In genomic region chr1:112717263-112717662, GRCh38 we compare ENCODE assay signal across 31 cellular contexts. TPM values are rescaled to one million over a fixed set of nuclear protein-coding genes. Genes with fewer than 3 reads are reported as not detected.
DNase-seq lines count a peak whose midpoint lies in the region; ATAC-seq and TF ChIP-seq lines count a peak whose summit lies in the region.
"Had no signal": no experiment of that assay in that cellular context is flagged by ENCODE, and none has a peak within 500 bp of the region (broad histone marks: within the 10 kb centered on the region; RNA-seq: fewer than 3 reads in every experiment).

No MANE protein-coding gene starts in this region.

- no peak overlapping the region for H3K4me3 Mint-ChIP-seq in stimulated activated naive CD8-positive, alpha-beta T cell treated with anti-CD3 and anti-CD28 coated beads, Interleukin-15, Interleukin-2, amounts not matched to agents 100 ng/mL and 50 ng/mL, for 24 hours
- no peak overlapping the region for H3K4me3 Mint-ChIP-seq in stimulated activated naive CD8-positive, alpha-beta T cell treated with anti-CD3 and anti-CD28 coated beads, Interleukin-15, amount 100 ng/mL, for 72 hours
- no peak overlapping the region for H3K4me3 Mint-ChIP-seq in endodermal cell
- no peak overlapping the region for H3K4me3 Mint-ChIP-seq in stimulated activated naive B cell treated with anti-CD40 and anti-IgM and Interleukin-4, amounts not matched to agents 10 μg/mL and 1 μg/mL and 100 μg/mL, for 72 hours
- H3K4me3 Mint-ChIP-seq in activated naive CD4-positive, alpha-beta T cell treated with anti-CD3 and anti-CD28 coated beads, Interleukin-2, amount 10 ng/mL, durations not matched to agents 7 days and 5 days = no peak overlapping the region
- H3K4me3 Mint-ChIP-seq: CD8-positive, alpha-beta T cell had no signal

- no peak for DNase-seq in stimulated activated naive CD8-positive, alpha-beta T cell treated with anti-CD3 and anti-CD28 coated beads, Interleukin-15, amount 100 ng/mL, for 72 hours
- DNase-seq in NT2/D1 (ENCODE audit: low read depth, low spot score) = no peak
- peak; percentile 48 for DNase-seq in endodermal cell
- no peak for DNase-seq in stimulated activated naive B cell treated with anti-CD40 and anti-IgM and Interleukin-4, amounts not matched to agents 10 μg/mL and 1 μg/mL and 100 μg/mL, for 72 hours
- no peak for DNase-seq in GM10266 (ENCODE audit: extremely low spot score)
- DNase-seq in activated naive CD4-positive, alpha-beta T cell treated with anti-CD3 and anti-CD28 coated beads, Interleukin-2, amount 10 ng/mL, durations not matched to agents 7 days and 5 days = no peak
- DNase-seq: Caco-2; CD8-positive, alpha-beta T cell; DMS 273 treated with DMSO at 0.1 percent for 48 hours; DMS79; EL; GF-D8; GOT3; HCEC 1CT; IMR-90; KG1; NCI-H1048; NCI-H1417 treated with DMSO at 0.1 percent for 48 hours; NCI-H187; NCI-H2081 treated with DMSO at 0.1 percent for 48 hours; NCI-H2171; NCI-H345; NCI-H510A treated with DMSO at 0.1 percent for 48 hours; PC-9; SJCRH30 had no signal

- H3K36me3 ChIP-seq in NT2/D1 (ENCODE audit: insufficient read depth, insufficient read length, low read length) (no peaks in the 10 kb centered on the region), endodermal cell (ENCODE audit: control insufficient read depth, insufficient read depth, low read length) (no peaks in the 10 kb centered on the region)
- H3K36me3 ChIP-seq: SJCRH30 had no signal

- H3K27ac Mint-ChIP-seq in stimulated activated naive CD8-positive, alpha-beta T cell treated with anti-CD3 and anti-CD28 coated beads, Interleukin-15, Interleukin-2, amounts not matched to agents 100 ng/mL and 50 ng/mL, for 24 hours = peak overlapping the region; percentile 23
- H3K27ac Mint-ChIP-seq in stimulated activated naive CD8-positive, alpha-beta T cell treated with anti-CD3 and anti-CD28 coated beads, Interleukin-15, amount 100 ng/mL, for 72 hours = no peak overlapping the region
- H3K27ac Mint-ChIP-seq in endodermal cell = no peak overlapping the region
- H3K27ac Mint-ChIP-seq in stimulated activated naive B cell treated with anti-CD40 and anti-IgM and Interleukin-4, amounts not matched to agents 10 μg/mL and 1 μg/mL and 100 μg/mL, for 72 hours = peak overlapping the region; percentile 14
- no peak overlapping the region for H3K27ac Mint-ChIP-seq in activated naive CD4-positive, alpha-beta T cell treated with anti-CD3 and anti-CD28 coated beads, Interleukin-2, amount 10 ng/mL, durations not matched to agents 7 days and 5 days
- H3K27ac Mint-ChIP-seq: CD8-positive, alpha-beta T cell had no signal

- H3K4me1 ChIP-seq in NT2/D1 (ENCODE audit: insufficient read depth, insufficient read length) (peaks cover 28% of the 10 kb centered on the region), endodermal cell (ENCODE audit: control insufficient read depth, insufficient read depth, low read length) (peaks cover 5% of the 10 kb centered on the region)

- CTCF ChIA-PET in activated naive CD4-positive, alpha-beta T cell treated with anti-CD3 and anti-CD28 coated beads, Interleukin-2, amount 10 ng/mL, durations not matched to agents 7 days and 5 days (lab: Charles Lee) = interaction anchor here (0.7 to 10.6 kb wide), 17 partner anchors 9 to 964 kb away, joined by 3 to 224 read pairs (median 3); partner anchors contain the start of genes LRIG2, MOV10 and RHOC

- H3K9me3 Mint-ChIP-seq in stimulated activated naive CD8-positive, alpha-beta T cell treated with anti-CD3 and anti-CD28 coated beads, Interleukin-15, Interleukin-2, amounts not matched to agents 100 ng/mL and 50 ng/mL, for 24 hours = no peaks in the 10 kb centered on the region
- no peaks in the 10 kb centered on the region for H3K9me3 Mint-ChIP-seq in stimulated activated naive CD8-positive, alpha-beta T cell treated with anti-CD3 and anti-CD28 coated beads, Interleukin-15, amount 100 ng/mL, for 72 hours
- no peaks in the 10 kb centered on the region for H3K9me3 Mint-ChIP-seq in endodermal cell
- no peaks in the 10 kb centered on the region for H3K9me3 Mint-ChIP-seq in stimulated activated naive B cell treated with anti-CD40 and anti-IgM and Interleukin-4, amounts not matched to agents 10 μg/mL and 1 μg/mL and 100 μg/mL, for 72 hours
- no peaks in the 10 kb centered on the region for H3K9me3 Mint-ChIP-seq in activated naive CD4-positive, alpha-beta T cell treated with anti-CD3 and anti-CD28 coated beads, Interleukin-2, amount 10 ng/mL, durations not matched to agents 7 days and 5 days
- H3K9me3 Mint-ChIP-seq: CD8-positive, alpha-beta T cell had no signal

- H3K27me3 ChIP-seq in NT2/D1 (ENCODE audit: insufficient read depth, insufficient read length) = peaks cover 71% of the 10 kb centered on the region
- H3K27me3 ChIP-seq in endodermal cell (ENCODE audit: control insufficient read depth, insufficient read depth, low read length, poor library complexity, severe bottlenecking) = peaks cover 56% of the 10 kb centered on the region
- H3K27me3 ChIP-seq: SJCRH30 had no signal

- H3K9ac ChIP-seq in NT2/D1 (ENCODE audit: insufficient read length, low read depth) (peak overlapping the region; percentile 33), endodermal cell (ENCODE audit: extremely low read depth, low read length, poor library complexity, severe bottlenecking) (no peak overlapping the region)

- WGBS in endodermal cell (ENCODE audit: insufficient coverage in 1 of 2, insufficient read length in 1 of 2), 2 experiments = 100% methylated on average over 1 of the region's 1 CpG; no CpG with 5 or more reads in 1 of the 2 experiments

- no peak for ATAC-seq in stimulated activated naive CD8-positive, alpha-beta T cell treated with anti-CD3 and anti-CD28 coated beads, Interleukin-15, amount 100 ng/mL, for 72 hours
- no peak for ATAC-seq in stimulated activated naive B cell treated with anti-CD40 and anti-IgM and Interleukin-4, amounts not matched to agents 10 μg/mL and 1 μg/mL and 100 μg/mL, for 72 hours (replicated peaks)
- ATAC-seq in GM19324 (IDR thresholded peaks at IDR 0.05; ENCODE audit: low FRiP score, unreplicated experiment) = no peak
- ATAC-seq: A549; CD8-positive, alpha-beta T cell; Right ventricle myocardium inferior; SK-N-SH treated with all-trans-retinoic acid at 6 μM for 48 hours had no signal

- H3K9me3 ChIP-seq in NT2/D1 (ENCODE audit: insufficient read depth, low read length) (no peaks in the 10 kb centered on the region), endodermal cell (ENCODE audit: control insufficient read depth, low read length) (no peaks in the 10 kb centered on the region)
- H3K9me3 ChIP-seq: A549, Caco-2, SJCRH30 had no signal

- H3K4me3 ChIP-seq in NT2/D1 (ENCODE audit: insufficient read length, low read depth) (no peak overlapping the region), endodermal cell (ENCODE audit: low read length) (no peak overlapping the region)
- H3K4me3 ChIP-seq: A549, PC-9, SJCRH30 had no signal

- peaks cover 38% of the 10 kb centered on the region for H3K4me1 Mint-ChIP-seq in stimulated activated naive CD8-positive, alpha-beta T cell treated with anti-CD3 and anti-CD28 coated beads, Interleukin-15, Interleukin-2, amounts not matched to agents 100 ng/mL and 50 ng/mL, for 24 hours (ENCODE audit: low read depth)
- peaks cover 55% of the 10 kb centered on the region for H3K4me1 Mint-ChIP-seq in stimulated activated naive CD8-positive, alpha-beta T cell treated with anti-CD3 and anti-CD28 coated beads, Interleukin-15, amount 100 ng/mL, for 72 hours
- peaks cover 45% of the 10 kb centered on the region for H3K4me1 Mint-ChIP-seq in endodermal cell
- peaks cover 43 to 57% of the 10 kb centered on the region in 2 donors for H3K4me1 Mint-ChIP-seq in stimulated activated naive B cell treated with anti-CD40 and anti-IgM and Interleukin-4, amounts not matched to agents 10 μg/mL and 1 μg/mL and 100 μg/mL, for 72 hours
- peaks cover 27% of the 10 kb centered on the region for H3K4me1 Mint-ChIP-seq in activated naive CD4-positive, alpha-beta T cell treated with anti-CD3 and anti-CD28 coated beads, Interleukin-2, amount 10 ng/mL, durations not matched to agents 7 days and 5 days

- no peaks in the 10 kb centered on the region for H3K36me3 Mint-ChIP-seq in stimulated activated naive CD8-positive, alpha-beta T cell treated with anti-CD3 and anti-CD28 coated beads, Interleukin-15, Interleukin-2, amounts not matched to agents 100 ng/mL and 50 ng/mL, for 24 hours (ENCODE audit: low read depth)
- H3K36me3 Mint-ChIP-seq in endodermal cell (ENCODE audit: low read depth) = no peaks in the 10 kb centered on the region
- H3K36me3 Mint-ChIP-seq in stimulated activated naive B cell treated with anti-CD40 and anti-IgM and Interleukin-4, amounts not matched to agents 10 μg/mL and 1 μg/mL and 100 μg/mL, for 72 hours = no peaks in the 10 kb centered on the region
- H3K36me3 Mint-ChIP-seq in activated naive CD4-positive, alpha-beta T cell treated with anti-CD3 and anti-CD28 coated beads, Interleukin-2, amount 10 ng/mL, durations not matched to agents 7 days and 5 days = no peaks in the 10 kb centered on the region
- H3K36me3 Mint-ChIP-seq: CD8-positive, alpha-beta T cell had no signal

- TF ChIP-seq CTCF in endodermal cell (conservative IDR thresholded peaks at IDR 0.05) = no peak
- TF ChIP-seq CTCF in GM10266 (IDR thresholded peaks at IDR 0.05; ENCODE audit: control insufficient read depth, insufficient read depth, low read depth, missing control alignments) = no peak

- peaks cover 31% of the 10 kb centered on the region for H3K27me3 Mint-ChIP-seq in stimulated activated naive CD8-positive, alpha-beta T cell treated with anti-CD3 and anti-CD28 coated beads, Interleukin-15, Interleukin-2, amounts not matched to agents 100 ng/mL and 50 ng/mL, for 24 hours
- H3K27me3 Mint-ChIP-seq in stimulated activated naive CD8-positive, alpha-beta T cell treated with anti-CD3 and anti-CD28 coated beads, Interleukin-15, amount 100 ng/mL, for 72 hours = peaks cover 68% of the 10 kb centered on the region
- peaks cover 74% of the 10 kb centered on the region for H3K27me3 Mint-ChIP-seq in endodermal cell (ENCODE audit: insufficient read depth)
- peaks cover 27 to 34% of the 10 kb centered on the region in 2 donors for H3K27me3 Mint-ChIP-seq in stimulated activated naive B cell treated with anti-CD40 and anti-IgM and Interleukin-4, amounts not matched to agents 10 μg/mL and 1 μg/mL and 100 μg/mL, for 72 hours
- H3K27me3 Mint-ChIP-seq in activated naive CD4-positive, alpha-beta T cell treated with anti-CD3 and anti-CD28 coated beads, Interleukin-2, amount 10 ng/mL, durations not matched to agents 7 days and 5 days = peaks cover 78% of the 10 kb centered on the region

- H3K27ac ChIP-seq in endodermal cell (ENCODE audit: low read depth, low read length) = no peak overlapping the region
- H3K27ac ChIP-seq: A549, C4-2B, PC-9, SJCRH30 had no signal

RNA-seq across cellular contexts. Expression of gene PPM1J, which starts 2.1 kb away (rescaled TPM):
- 1 to 10 TPM; 3.1 to 5.7 TPM for total RNA-seq in endodermal cell
- 3.6 TPM for polyA plus RNA-seq in endodermal cell (2013, experiment 1 of 2)
- 1.7 TPM for polyA plus RNA-seq in endodermal cell (2013, experiment 2 of 2)

RNA-seq across cellular contexts. Expression of gene RHOC, which starts 10.3 kb away (rescaled TPM):
- total RNA-seq in endodermal cell = 100 to 1,000 TPM; 168 to 171 TPM
- polyA plus RNA-seq in endodermal cell (2013, experiment 1 of 2) = 115 TPM
- polyA plus RNA-seq in endodermal cell (2013, experiment 2 of 2) = 123 TPM

RNA-seq across cellular contexts. Expression of gene MOV10, which starts 42.8 kb away (rescaled TPM):
- 100 to 1,000 TPM; 113 to 124 TPM for total RNA-seq in endodermal cell
- polyA plus RNA-seq in endodermal cell (2013, experiment 1 of 2) = 47.9 TPM
- polyA plus RNA-seq in endodermal cell (2013, experiment 2 of 2) = 41.0 TPM

Comparison
In these comparisons a context has a peak if more than half of its experiments do, and no peak if none do; other contexts are left out.
1. H3K27ac Mint-ChIP-seq: peak in stimulated activated naive CD8-positive, alpha-beta T cell treated with anti-CD3 and anti-CD28 coated beads, Interleukin-15, Interleukin-2, amounts not matched to agents 100 ng/mL and 50 ng/mL, for 24 hours (single experiment) and stimulated activated naive B cell treated with anti-CD40 and anti-IgM and Interleukin-4, amounts not matched to agents 10 μg/mL and 1 μg/mL and 100 μg/mL, for 72 hours (single experiment); none in stimulated activated naive CD8-positive, alpha-beta T cell treated with anti-CD3 and anti-CD28 coated beads, Interleukin-15, amount 100 ng/mL, for 72 hours (0 of 2), endodermal cell (single experiment) and activated naive CD4-positive, alpha-beta T cell treated with anti-CD3 and anti-CD28 coated beads, Interleukin-2, amount 10 ng/mL, durations not matched to agents 7 days and 5 days (single experiment).